Comparison of ENCODE assay signal across 7 cellular contexts in genomic region chr7:37031571-37032257, GRCh38.
A peak's percentile ranks its signal among the peaks of the same experiment; 100 is the strongest.
DNase-seq lines count a peak whose midpoint lies in the region; ATAC-seq lines count a peak whose summit lies in the region.

No MANE protein-coding gene starts in this region.

- H3K27me3 ChIP-seq in aorta (ENCODE audit: control insufficient read depth in 1 of 2, insufficient read depth in 2 of 2, low read length in 1 of 2), result no peaks in the 10 kb centered on the region

- peak overlapping the region; percentile 96 to 97 for H3K27ac ChIP-seq in aorta (ENCODE audit: low read depth in 1 of 2, low read length in 2 of 2)

- no peaks in the 10 kb centered on the region for H3K36me3 ChIP-seq in aorta (ENCODE audit: control insufficient read depth in 1 of 2, insufficient read depth in 2 of 2, low read length in 1 of 2)

- peaks cover 5% of the 10 kb centered on the region for H3K9me3 Mint-ChIP-seq in activated naive CD8-positive, alpha-beta T cell (ENCODE audit: low read depth)

- H3K27me3 Mint-ChIP-seq in activated naive CD8-positive, alpha-beta T cell, result no peaks in the 10 kb centered on the region

- peaks cover 67% of the 10 kb centered on the region for H3K4me1 Mint-ChIP-seq in activated naive CD8-positive, alpha-beta T cell (ENCODE audit: low read depth)

- 2 to 3% methylated on average over 9 of the region's 9 CpGs for whole genome bisulfite sequencing in aorta, 2 donors

- peaks cover 28% of the 10 kb centered on the region for H3K36me3 Mint-ChIP-seq in activated naive CD8-positive, alpha-beta T cell

- peak; percentile 97 for ATAC-seq in aorta (ENCODE audit: low FRiP score)
- no peak for ATAC-seq in HG03095 (IDR thresholded peaks at IDR 0.05; ENCODE audit: unreplicated experiment)

- intact Hi-C loops in head of caudate nucleus (cut with DNase I), result no loop called here
- intact Hi-C loops in aorta (cut with DNase I), result loop anchor here in 1 of 2 donors (10.0 kb wide), 2 partner anchors 47 to 83 kb away; no protein-coding TSS in a partner anchor

- no peak overlapping the region for H3K4me3 ChIP-seq in aorta (ENCODE audit: low read length in 2 of 2)

- DNase-seq in HCEC 1CT (peak; percentile 99), NCI-H774 (lab: John Stamatoyannopoulos, UW) (peak; percentile 79), head of caudate nucleus (peak in 40 of 42 donors; percentile 14 to 93 (median 64)), pons (ENCODE audit: low spot score) (peak; percentile 81), aorta (peak; percentile 82 to 83)

- H3K9me3 ChIP-seq in aorta (ENCODE audit: control insufficient read depth, low read length), result no peaks in the 10 kb centered on the region

- peaks cover 2 to 5% of the 10 kb centered on the region in 2 donors for H3K4me1 ChIP-seq in aorta (ENCODE audit: control insufficient read depth in 1 of 2, insufficient read depth in 2 of 2, low read length in 2 of 2)

- H3K27ac Mint-ChIP-seq in activated naive CD8-positive, alpha-beta T cell, result peak overlapping the region; percentile 83

- H3K4me3 Mint-ChIP-seq in activated naive CD8-positive, alpha-beta T cell, result peak overlapping the region; percentile 57
